In the genomic region with DNA sequence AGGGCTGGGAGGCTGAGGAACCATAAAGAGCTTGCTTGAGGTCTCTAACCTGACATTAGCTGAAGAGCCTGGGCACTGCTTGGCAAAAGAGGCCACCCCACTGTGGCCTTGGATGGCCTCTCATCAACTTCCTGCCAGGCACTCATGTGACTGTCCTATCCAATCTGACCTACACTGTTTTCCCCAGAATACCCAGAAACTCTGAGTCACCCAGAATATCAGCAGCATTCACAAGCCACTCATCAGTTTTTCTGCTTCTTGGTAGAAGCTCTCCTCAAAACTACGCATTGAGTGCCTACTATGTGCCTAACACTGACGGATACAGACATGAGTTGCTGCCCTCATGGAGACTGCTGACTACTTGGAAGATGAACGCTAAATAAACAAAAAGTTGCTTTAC, we compare ENCODE assay signal across 8 cellular contexts. TPM values are rescaled to one million over a fixed set of nuclear protein-coding genes. Genes with fewer than 3 reads are reported as not detected.
DNase-seq lines count a peak whose midpoint lies in the region; ATAC-seq and TF ChIP-seq lines count a peak whose summit lies in the region.

No MANE protein-coding gene starts in this region.

- peak; percentile 55 for ATAC-seq in SK-N-SH treated with all-trans-retinoic acid at 6 μM for 48 hours
- ATAC-seq in GM21390 (IDR thresholded peaks at IDR 0.05; ENCODE audit: unreplicated experiment) = no peak

- no peak for TF ChIP-seq CTCF in fibroblast of villous mesenchyme (IDR thresholded peaks at IDR 0.05; ENCODE audit: insufficient read depth, low read depth, low read length)
- no peak for TF ChIP-seq CTCF in glutamatergic neuron (IDR thresholded peaks at IDR 0.05; ENCODE audit: partially characterized antibody, unreplicated experiment)
- no peak for TF ChIP-seq CTCF in coronary artery (IDR thresholded peaks at IDR 0.05)

- no peak overlapping the region for H3K4me3 Mint-ChIP-seq in glutamatergic neuron (ENCODE audit: unreplicated experiment)

- H3K27ac ChIP-seq in coronary artery = peak overlapping the region in 1 of 2 donors; percentile 46

- H3K36me3 Mint-ChIP-seq in glutamatergic neuron (ENCODE audit: unreplicated experiment) = no peaks in the 10 kb centered on the region

- no peak overlapping the region for H3K27ac Mint-ChIP-seq in glutamatergic neuron (ENCODE audit: unreplicated experiment)

- H3K27me3 Mint-ChIP-seq in glutamatergic neuron (ENCODE audit: unreplicated experiment) = peaks cover 11% of the 10 kb centered on the region

- DNase-seq in HK-2 (ENCODE audit: unreplicated experiment) = peak; percentile 67
- peak; percentile 62 for DNase-seq in fibroblast of villous mesenchyme (ENCODE audit: low read depth)
- DNase-seq in pulmonary artery endothelial cell (ENCODE audit: low read depth, low spot score) = peak; percentile 58
- DNase-seq in COR-L47 (lab: John Stamatoyannopoulos, UW) = no peak
- no peak for DNase-seq in glutamatergic neuron
- no peak for DNase-seq in coronary artery (ENCODE audit: low spot score)

- H3K4me3 ChIP-seq in fibroblast of villous mesenchyme (ENCODE audit: low read depth, low read length) (no peak overlapping the region), coronary artery (no peak overlapping the region)

- H3K4me1 Mint-ChIP-seq in glutamatergic neuron (ENCODE audit: low read depth, unreplicated experiment) = peaks cover 2% of the 10 kb centered on the region

- H3K9me3 Mint-ChIP-seq in glutamatergic neuron (ENCODE audit: unreplicated experiment) = peaks cover 2% of the 10 kb centered on the region

TF ChIP-seq in SK-N-SH treated with all-trans-retinoic acid at 6 μM for 48 hours, 23 proteins besides CTCF, POLR2A, EP300 and RAD21:
- TF ChIP-seq SNAI2 (CRISPR knock-in tag; IDR thresholded peaks at IDR 0.05) (no peak), ZFP30 (CRISPR knock-in tag; IDR thresholded peaks at IDR 0.05) (no peak), ZFP3 (CRISPR knock-in tag; IDR thresholded peaks at IDR 0.05) (0 out of 2 replicates have a peak, but pooled peaks have one; percentile 19), CSDC2 (CRISPR knock-in tag; IDR thresholded peaks at IDR 0.05) (no peak)
- TF ChIP-seq, protein P1, sequence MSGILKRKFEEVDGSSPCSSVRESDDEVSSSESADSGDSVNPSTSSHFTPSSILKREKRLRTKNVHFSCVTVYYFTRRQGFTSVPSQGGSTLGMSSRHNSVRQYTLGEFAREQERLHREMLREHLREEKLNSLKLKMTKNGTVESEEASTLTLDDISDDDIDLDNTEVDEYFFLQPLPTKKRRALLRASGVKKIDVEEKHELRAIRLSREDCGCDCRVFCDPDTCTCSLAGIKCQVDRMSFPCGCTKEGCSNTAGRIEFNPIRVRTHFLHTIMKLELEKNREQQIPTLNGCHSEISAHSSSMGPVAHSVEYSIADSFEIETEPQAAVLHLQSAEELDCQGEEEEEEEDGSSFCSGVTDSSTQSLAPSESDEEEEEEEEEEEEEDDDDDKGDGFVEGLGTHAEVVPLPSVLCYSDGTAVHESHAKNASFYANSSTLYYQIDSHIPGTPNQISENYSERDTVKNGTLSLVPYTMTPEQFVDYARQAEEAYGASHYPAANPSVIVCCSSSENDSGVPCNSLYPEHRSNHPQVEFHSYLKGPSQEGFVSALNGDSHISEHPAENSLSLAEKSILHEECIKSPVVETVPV (CRISPR knock-in tag; IDR thresholded peaks at IDR 0.05) = no peak
TF ChIP-seq in SK-N-SH treated with all-trans-retinoic acid at 6 μM for 48 hours: peak in this region for 1.

RNA-seq across cellular contexts. Expression of a gene that starts 4.1 kb away (rescaled TPM):
- 64.4 and 92.0 TPM in 2 replicates for total RNA-seq in fibroblast of villous mesenchyme
- total RNA-seq in pulmonary artery endothelial cell = 43.3 and 55.1 TPM in 2 replicates
- 68.5 TPM for total RNA-seq in glutamatergic neuron (ENCODE audit: unreplicated experiment)

RNA-seq across cellular contexts. Expression of a gene that starts 48.5 kb away (rescaled TPM):
- 0.32 and 0.43 TPM in 2 replicates for total RNA-seq in fibroblast of villous mesenchyme
- total RNA-seq in pulmonary artery endothelial cell = 0.07 and 0.13 TPM in 2 replicates
- not detected for total RNA-seq in glutamatergic neuron (ENCODE audit: unreplicated experiment)

Comparison
In these comparisons a context has a peak if more than half of its experiments do, and no peak if none do; other contexts are left out.
1. DNase-seq: peak in HK-2 (single experiment), fibroblast of villous mesenchyme (single experiment) and pulmonary artery endothelial cell (single experiment); none in COR-L47 (single experiment), glutamatergic neuron (single experiment) and coronary artery (single experiment).